In the genomic region with DNA sequence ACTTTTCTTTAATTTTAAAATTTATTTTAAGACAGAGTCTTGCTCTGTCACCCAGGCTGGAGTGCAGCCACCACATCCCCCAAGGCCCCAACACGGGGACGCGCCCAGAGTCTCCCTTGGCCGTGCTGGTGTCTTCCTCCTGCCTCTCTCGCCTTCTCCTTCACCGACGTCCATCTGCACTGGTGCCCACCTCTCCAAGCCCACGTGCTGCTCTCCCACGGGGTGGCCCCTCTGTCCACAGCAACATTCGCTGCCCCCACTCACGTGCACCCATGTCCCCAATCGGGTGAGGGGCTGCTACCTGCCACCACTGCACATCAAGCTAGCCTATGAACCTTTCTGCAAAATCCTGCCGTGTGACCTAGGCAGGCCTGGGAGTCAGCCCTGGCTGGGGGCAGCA, we compare ENCODE assay signal across 14 cellular contexts. TPM values are rescaled to one million over a fixed set of nuclear protein-coding genes. Genes with fewer than 3 reads are reported as not detected.
DNase-seq lines count a peak whose midpoint lies in the region; ATAC-seq and TF ChIP-seq lines count a peak whose summit lies in the region.
"Had no signal": no experiment of that assay in that cellular context is flagged by ENCODE, and none has a peak within 500 bp of the region (broad histone marks: within the 10 kb centered on the region; RNA-seq: fewer than 3 reads in every experiment).

No MANE protein-coding gene starts in this region.

- 82 to 85% methylated on average over 13 of the region's 13 CpGs for WGBS in thyroid gland, 2 donors
- 82% methylated on average over 13 of the region's 13 CpGs for WGBS in tibial nerve, 2 donors

- H3K4me3 ChIP-seq in lower lobe of right lung: peak overlapping the region; percentile 73
- peak overlapping the region in 1 of 3 donors; percentile 58 for H3K4me3 ChIP-seq in thyroid gland (replicated peaks in 1 of 3)
- H3K4me3 ChIP-seq in PC-9: no peak overlapping the region
- peak overlapping the region in 1 of 4 donors; percentile 61 for H3K4me3 ChIP-seq in tibial nerve

- no peak for TF ChIP-seq EP300 in tibial nerve (IDR thresholded peaks at IDR 0.05)

- H3K4me1 Mint-ChIP-seq in activated naive CD4-positive, alpha-beta T cell treated with anti-CD3 and anti-CD28 coated beads, Interleukin-2, amount 50 U/mL, for 24 hours: peaks cover 61% of the 10 kb centered on the region
- peaks cover 50% of the 10 kb centered on the region for H3K4me1 Mint-ChIP-seq in activated naive CD8-positive, alpha-beta T cell treated with anti-CD3 and anti-CD28 coated beads, Interleukin-2, amount 10 ng/mL, durations not matched to agents 7 days and 5 days

- H3K4me2 ChIP-seq in PC-9: no peak overlapping the region

- peak overlapping the region; percentile 95 for H3K27ac ChIP-seq in lower lobe of right lung
- peak overlapping the region in 2 of 3 donors; percentile 0 to 90 for H3K27ac ChIP-seq in thyroid gland
- H3K27ac ChIP-seq in PC-9: no peak overlapping the region
- H3K27ac ChIP-seq in tibial nerve: peak overlapping the region in 1 of 4 donors; percentile 32
- H3K27ac ChIP-seq: VCaP had no signal

- H3K36me3 Mint-ChIP-seq in activated naive CD4-positive, alpha-beta T cell treated with anti-CD3 and anti-CD28 coated beads, Interleukin-2, amount 50 U/mL, for 24 hours: peaks cover 5% of the 10 kb centered on the region
- H3K36me3 Mint-ChIP-seq in activated naive CD8-positive, alpha-beta T cell treated with anti-CD3 and anti-CD28 coated beads, Interleukin-2, amount 10 ng/mL, durations not matched to agents 7 days and 5 days: peaks cover 31% of the 10 kb centered on the region

- H3K9me2 ChIP-seq in PC-9 (ENCODE audit: insufficient read depth): no peaks in the 10 kb centered on the region

- POLR2A ChIA-PET in activated naive CD8-positive, alpha-beta T cell treated with anti-CD3 and anti-CD28 coated beads, Interleukin-2, amount 10 ng/mL, durations not matched to agents 7 days and 5 days (lab: Charles Lee): interaction anchor here (1.0 to 3.5 kb wide), 4 partner anchors 9 to 169 kb away, joined by 3 to 35 read pairs (median 12); a partner anchor contains a TSS
- POLR2A ChIA-PET in PC-9 (lab: Charles Lee; ENCODE audit: unreplicated experiment): no interaction called here

- CTCF ChIA-PET in PC-9 (lab: Charles Lee): no interaction called here

- TF ChIP-seq POLR2A in thyroid gland (IDR thresholded peaks at IDR 0.05) (no peak), tibial nerve (IDR thresholded peaks at IDR 0.05) (no peak)

- DNase-seq in activated naive CD4-positive, alpha-beta T cell (lab: John Stamatoyannopoulos, UW): no peak
- no peak for DNase-seq in activated naive CD8-positive, alpha-beta T cell treated with anti-CD3 and anti-CD28 coated beads, Interleukin-2, amount 10 ng/mL, durations not matched to agents 7 days and 5 days
- DNase-seq in lower lobe of right lung: no peak
- DNase-seq in thyroid gland: no peak
- DNase-seq in PC-9: no peak
- no peak for DNase-seq in stimulated activated naive CD4-positive, alpha-beta T cell treated with Interleukin-2 at 50 U/mL for 16 hours (lab: John Stamatoyannopoulos, UW)
- DNase-seq in tibial nerve (ENCODE audit: low spot score in 2 of 2): no peak
- DNase-seq: activated gamma-delta T cell treated with Interleukin-2 at 50 U/mL for 16 hours, AML-193, GF-D8, NCI-H146, NCI-H526 had no signal

- no peak overlapping the region for H2AFZ ChIP-seq in PC-9

- no TSS peak for BruUV-seq in PC-9 (replicated peaks; lab: Mats Ljungman, UMichigan)

- H3K4me1 ChIP-seq in lower lobe of right lung (peaks cover 64% of the 10 kb centered on the region), thyroid gland (peaks cover 0 to 15% of the 10 kb centered on the region in 2 donors), PC-9 (replicated peaks; ENCODE audit: insufficient read depth) (no peaks in the 10 kb centered on the region), tibial nerve (peaks cover 0 to 71% (median 6%) of the 10 kb centered on the region in 4 donors)

- peak overlapping the region; percentile 99 for H3K4me3 Mint-ChIP-seq in activated naive CD4-positive, alpha-beta T cell treated with anti-CD3 and anti-CD28 coated beads, Interleukin-2, amount 50 U/mL, for 24 hours
- H3K4me3 Mint-ChIP-seq in activated naive CD8-positive, alpha-beta T cell treated with anti-CD3 and anti-CD28 coated beads, Interleukin-2, amount 10 ng/mL, durations not matched to agents 7 days and 5 days: peak overlapping the region; percentile 97

- H3F3A ChIP-seq in PC-9 (ENCODE audit: insufficient read depth, low read depth): no peaks in the 10 kb centered on the region

- H3K36me3 ChIP-seq in lower lobe of right lung (peaks cover 63% of the 10 kb centered on the region), thyroid gland (peaks cover 35 to 44% of the 10 kb centered on the region in 2 donors), PC-9 (ENCODE audit: low read depth) (no peaks in the 10 kb centered on the region), tibial nerve (peaks cover 0 to 70% (median 7%) of the 10 kb centered on the region in 3 donors)

- intact Hi-C loops in lower lobe of right lung (cut with DNase I) (no loop called here), thyroid gland (cut with DNase I) (no loop called here), PC-9 (cut with micrococcal nuclease; ENCODE audit: unreplicated experiment) (no loop called here)

- TF ChIP-seq CTCF in lower lobe of right lung (IDR thresholded peaks at IDR 0.05) (no peak), thyroid gland (IDR thresholded peaks at IDR 0.05) (no peak), PC-9 (conservative IDR thresholded peaks at IDR 0.05) (no peak), tibial nerve (IDR thresholded peaks at IDR 0.05) (no peak)

- H3K27ac Mint-ChIP-seq in activated naive CD4-positive, alpha-beta T cell treated with anti-CD3 and anti-CD28 coated beads, Interleukin-2, amount 50 U/mL, for 24 hours: peak overlapping the region; percentile 98
- H3K27ac Mint-ChIP-seq in activated naive CD8-positive, alpha-beta T cell treated with anti-CD3 and anti-CD28 coated beads, Interleukin-2, amount 10 ng/mL, durations not matched to agents 7 days and 5 days: peak overlapping the region; percentile 93

- no peaks in the 10 kb centered on the region for H3K27me3 Mint-ChIP-seq in activated naive CD4-positive, alpha-beta T cell treated with anti-CD3 and anti-CD28 coated beads, Interleukin-2, amount 50 U/mL, for 24 hours
- no peaks in the 10 kb centered on the region for H3K27me3 Mint-ChIP-seq in activated naive CD8-positive, alpha-beta T cell treated with anti-CD3 and anti-CD28 coated beads, Interleukin-2, amount 10 ng/mL, durations not matched to agents 7 days and 5 days

- no peaks in the 10 kb centered on the region for H3K9me3 Mint-ChIP-seq in activated naive CD4-positive, alpha-beta T cell treated with anti-CD3 and anti-CD28 coated beads, Interleukin-2, amount 50 U/mL, for 24 hours
- H3K9me3 Mint-ChIP-seq in activated naive CD8-positive, alpha-beta T cell treated with anti-CD3 and anti-CD28 coated beads, Interleukin-2, amount 10 ng/mL, durations not matched to agents 7 days and 5 days: no peaks in the 10 kb centered on the region

- no peak for ATAC-seq in activated naive CD8-positive, alpha-beta T cell treated with anti-CD3 and anti-CD28 coated beads, Interleukin-2, amount 10 ng/mL, durations not matched to agents 7 days and 5 days (ENCODE audit: low read depth)
- ATAC-seq in lower lobe of right lung: no peak

- H3K27me3 ChIP-seq in lower lobe of right lung (ENCODE audit: low read depth) (no peaks in the 10 kb centered on the region), thyroid gland (no peaks in the 10 kb centered on the region), PC-9 (ENCODE audit: insufficient read depth, low read depth) (no peaks in the 10 kb centered on the region), tibial nerve (no peaks in the 10 kb centered on the region)

- no peaks in the 10 kb centered on the region for H3K9me3 ChIP-seq in lower lobe of right lung
- no peaks in the 10 kb centered on the region for H3K9me3 ChIP-seq in thyroid gland
- no peaks in the 10 kb centered on the region for H3K9me3 ChIP-seq in PC-9 (ENCODE audit: insufficient read depth, low read depth)
- no peaks in the 10 kb centered on the region for H3K9me3 ChIP-seq in tibial nerve

- H3K79me2 ChIP-seq in PC-9 (ENCODE audit: low read depth): no peaks in the 10 kb centered on the region

- no peaks in the 10 kb centered on the region for H4K20me1 ChIP-seq in PC-9 (ENCODE audit: insufficient read depth)

RNA-seq across cellular contexts. Expression of a gene that starts 3.1 kb away (rescaled TPM):
- total RNA-seq in activated naive CD8-positive, alpha-beta T cell treated with anti-CD3 and anti-CD28 coated beads, Interleukin-2, amount 10 ng/mL, durations not matched to agents 7 days and 5 days: 10 to 100 TPM; 68.3 to 72.0 TPM
- total RNA-seq in lower lobe of right lung (63.1 TPM), thyroid gland (10 to 100 TPM; 38.5 to 85.3 (median 66.0) TPM), PC-9 (2021) (not detected in 2 replicates), tibial nerve (10 to 100 TPM; 46.3 to 53.7 (median 48.9) TPM)

RNA-seq across cellular contexts. Expression of a gene that starts 43.4 kb away (rescaled TPM):
- 10 to 100 TPM; 53.9 to 57.1 TPM for total RNA-seq in activated naive CD8-positive, alpha-beta T cell treated with anti-CD3 and anti-CD28 coated beads, Interleukin-2, amount 10 ng/mL, durations not matched to agents 7 days and 5 days
- total RNA-seq in lower lobe of right lung: 27.5 TPM
- 10 to 100 TPM; 12.5 to 19.4 (median 12.8) TPM for total RNA-seq in thyroid gland
- 56.0 and 67.6 TPM in 2 replicates for total RNA-seq in PC-9 (2021)
- total RNA-seq in tibial nerve: 10 to 100 TPM; 37.1 to 84.6 (median 45.3) TPM

RNA-seq across cellular contexts. Expression of a gene that starts 47.9 kb away (rescaled TPM):
- not detected for total RNA-seq in activated naive CD8-positive, alpha-beta T cell treated with anti-CD3 and anti-CD28 coated beads, Interleukin-2, amount 10 ng/mL, durations not matched to agents 7 days and 5 days
- not detected for total RNA-seq in lower lobe of right lung
- total RNA-seq in thyroid gland: not detected
- 0.39 TPM in 1 of 2 replicates, not detected in the other for total RNA-seq in PC-9 (2021)
- total RNA-seq in tibial nerve: not detected

Comparison
In these comparisons a context has a peak if more than half of its experiments do, and no peak if none do; other contexts are left out.
1. RNA of a gene that starts 3.1 kb away (total RNA-seq): 68.3 to 72.0 TPM in activated naive CD8-positive, alpha-beta T cell treated with anti-CD3 and anti-CD28 coated beads, Interleukin-2, amount 10 ng/mL, durations not matched to agents 7 days and 5 days, 38.5 to 85.3 TPM in thyroid gland, 63.1 TPM in lower lobe of right lung (single experiment) and 46.3 to 53.7 TPM in tibial nerve; not detected in PC-9; every median in the first group is over 10 times any median in the second.